In the genomic region with DNA sequence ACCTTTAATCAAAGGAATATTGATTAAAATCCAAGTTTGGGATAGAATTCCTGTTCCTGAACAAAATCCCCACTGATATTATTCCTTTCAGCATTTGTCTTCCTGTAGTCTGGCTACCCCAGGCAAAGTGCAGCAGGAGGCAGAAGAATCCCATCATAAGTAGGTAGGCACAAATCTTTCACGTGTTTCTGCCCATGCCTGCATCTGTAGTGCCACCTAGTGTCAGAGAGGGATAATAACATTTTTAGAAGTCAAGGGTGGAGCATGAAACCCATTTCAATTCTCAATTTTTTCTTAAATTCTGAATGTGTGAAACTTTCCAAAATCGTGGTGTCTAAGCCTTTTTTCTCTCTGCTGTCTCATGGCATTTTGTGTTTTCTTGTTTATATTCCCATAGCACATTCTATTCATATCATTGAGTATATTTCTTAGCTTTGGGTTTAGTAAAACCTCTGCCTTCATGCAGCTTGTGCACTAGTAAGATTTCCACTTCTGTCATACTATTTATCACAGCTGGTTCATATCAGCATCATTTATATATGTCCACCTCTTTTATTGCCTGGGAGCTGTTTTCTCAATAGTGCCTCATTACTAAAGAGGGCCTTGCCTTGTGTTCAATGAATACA, we compare ENCODE assay signal across 9 cellular contexts. TPM values are rescaled to one million over a fixed set of nuclear protein-coding genes. Genes with fewer than 3 reads are reported as not detected.
DNase-seq lines count a peak whose midpoint lies in the region; ATAC-seq and TF ChIP-seq lines count a peak whose summit lies in the region.
"Had no signal": no experiment of that assay in that cellular context is flagged by ENCODE, and none has a peak within 500 bp of the region (broad histone marks: within the 10 kb centered on the region; RNA-seq: fewer than 3 reads in every experiment).

No MANE protein-coding gene starts in this region.

- H3K27ac ChIP-seq in Karpas-422 (ENCODE audit: low read length) (no peak overlapping the region), OCI-LY3 (ENCODE audit: low read length) (no peak overlapping the region), right atrium auricular region (no peak overlapping the region), smooth muscle cell (ENCODE audit: low read depth) (no peak overlapping the region)
- H3K27ac ChIP-seq: BLaER1 had no signal

- H3K4me3 ChIP-seq in Karpas-422 (ENCODE audit: low read length) (no peak overlapping the region), OCI-LY3 (ENCODE audit: low read length) (no peak overlapping the region), right atrium auricular region (no peak overlapping the region), smooth muscle cell (no peak overlapping the region)
- H3K4me3 ChIP-seq: BLaER1 had no signal

- H3K36me3 Mint-ChIP-seq in activated naive CD8-positive, alpha-beta T cell treated with anti-CD3 and anti-CD28 coated beads, Interleukin-2, amount 50 U/mL, for 24 hours (ENCODE audit: low read depth) = no peaks in the 10 kb centered on the region

- no peak overlapping the region for H3K27ac Mint-ChIP-seq in activated naive CD8-positive, alpha-beta T cell treated with anti-CD3 and anti-CD28 coated beads, Interleukin-2, amount 50 U/mL, for 24 hours

- H4K20me1 ChIP-seq in Karpas-422 (ENCODE audit: insufficient read depth, low read depth, low read length) (no peaks in the 10 kb centered on the region), OCI-LY3 (ENCODE audit: insufficient read depth, low read length) (no peaks in the 10 kb centered on the region), smooth muscle cell (ENCODE audit: low read depth) (no peaks in the 10 kb centered on the region)
- H4K20me1 ChIP-seq: BLaER1 had no signal

- TF ChIP-seq CTCF in OCI-LY3 (IDR thresholded peaks at IDR 0.05; ENCODE audit: low read depth, low read length) (peak; percentile 89), right atrium auricular region (IDR thresholded peaks at IDR 0.05) (peak; percentile 58 to 88), smooth muscle cell (IDR thresholded peaks at IDR 0.05; ENCODE audit: borderline replicate concordance, insufficient read depth, poor library complexity, severe bottlenecking) (peak; percentile 81)

- H3K4me1 Mint-ChIP-seq in activated naive CD8-positive, alpha-beta T cell treated with anti-CD3 and anti-CD28 coated beads, Interleukin-2, amount 50 U/mL, for 24 hours = no peaks in the 10 kb centered on the region

- no peak overlapping the region for H3K4me2 ChIP-seq in Karpas-422 (ENCODE audit: low read depth, low read length, poor library complexity, severe bottlenecking)
- no peak overlapping the region for H3K4me2 ChIP-seq in OCI-LY3 (ENCODE audit: low read length)
- H3K4me2 ChIP-seq in smooth muscle cell = no peak overlapping the region
- H3K4me2 ChIP-seq: BLaER1 had no signal

- H3K9me2 ChIP-seq in Karpas-422 (replicated peaks; ENCODE audit: insufficient read depth, low read length) = no peaks in the 10 kb centered on the region

- H3K27me3 Mint-ChIP-seq in activated naive CD8-positive, alpha-beta T cell treated with anti-CD3 and anti-CD28 coated beads, Interleukin-2, amount 50 U/mL, for 24 hours = peaks cover 6% of the 10 kb centered on the region

- H3F3A ChIP-seq in smooth muscle cell (ENCODE audit: low read depth) = no peaks in the 10 kb centered on the region

- peak; percentile 82 for DNase-seq in SIG-M5 treated with dmso at 0.1 percent for 504 hours (lab: John Stamatoyannopoulos, UW; ENCODE audit: unreplicated experiment)
- DNase-seq in SIG-M5 (lab: John Stamatoyannopoulos, UW) = no peak
- peak; percentile 83 for DNase-seq in Karpas-422
- peak; percentile 15 for DNase-seq in activated naive CD8-positive, alpha-beta T cell treated with anti-CD3 and anti-CD28 coated beads, Interleukin-2, amount 50 U/mL, for 24 hours
- DNase-seq in right atrium auricular region (ENCODE audit: low spot score) = no peak
- DNase-seq in smooth muscle cell (lab: John Stamatoyannopoulos, UW; ENCODE audit: unreplicated experiment) = no peak

- no peaks in the 10 kb centered on the region for H3K36me3 ChIP-seq in Karpas-422 (ENCODE audit: insufficient read depth, low read length)
- H3K36me3 ChIP-seq in OCI-LY3 (replicated peaks; ENCODE audit: low read depth, low read length) = no peaks in the 10 kb centered on the region
- H3K36me3 ChIP-seq in right atrium auricular region = no peaks in the 10 kb centered on the region
- H3K36me3 ChIP-seq in smooth muscle cell (ENCODE audit: low read depth) = no peaks in the 10 kb centered on the region
- H3K36me3 ChIP-seq: BLaER1 had no signal

- H3K27me3 ChIP-seq in Karpas-422 (ENCODE audit: low read length) (no peaks in the 10 kb centered on the region), OCI-LY3 (ENCODE audit: low read depth, low read length) (no peaks in the 10 kb centered on the region), right atrium auricular region (no peaks in the 10 kb centered on the region), smooth muscle cell (ENCODE audit: low read depth) (no peaks in the 10 kb centered on the region)
- H3K27me3 ChIP-seq: BLaER1 had no signal

- H3K9ac ChIP-seq in Karpas-422 (ENCODE audit: low read length) = no peak overlapping the region
- no peak overlapping the region for H3K9ac ChIP-seq in OCI-LY3 (ENCODE audit: low read length)
- H3K9ac ChIP-seq in smooth muscle cell (ENCODE audit: low read depth) = no peak overlapping the region
- H3K9ac ChIP-seq: BLaER1 had no signal

- ATAC-seq in GM21723 (IDR thresholded peaks at IDR 0.05; ENCODE audit: unreplicated experiment) = peak; percentile 91
- no peak for ATAC-seq in activated naive CD8-positive, alpha-beta T cell treated with anti-CD3 and anti-CD28 coated beads, Interleukin-2, amount 50 U/mL, for 24 hours

- H2AFZ ChIP-seq in Karpas-422 (ENCODE audit: low read length) = no peak overlapping the region
- no peak overlapping the region for H2AFZ ChIP-seq in OCI-LY3 (ENCODE audit: low read depth, low read length)
- no peak overlapping the region for H2AFZ ChIP-seq in smooth muscle cell (ENCODE audit: low read depth)

- H3K4me1 ChIP-seq in Karpas-422 (ENCODE audit: low read length) (no peaks in the 10 kb centered on the region), OCI-LY3 (ENCODE audit: low read length) (peaks cover 33% of the 10 kb centered on the region), right atrium auricular region (no peaks in the 10 kb centered on the region), smooth muscle cell (ENCODE audit: low read depth) (no peaks in the 10 kb centered on the region)

- H3K79me2 ChIP-seq in Karpas-422 (ENCODE audit: low read length) (no peaks in the 10 kb centered on the region), OCI-LY3 (ENCODE audit: low read length) (no peaks in the 10 kb centered on the region), smooth muscle cell (ENCODE audit: low read depth) (no peaks in the 10 kb centered on the region)

- 4% methylated on average over 2 of the region's 2 CpGs for WGBS in smooth muscle cell (ENCODE audit: low lambda C conversion rate)

- no peaks in the 10 kb centered on the region for H3K9me3 Mint-ChIP-seq in activated naive CD8-positive, alpha-beta T cell treated with anti-CD3 and anti-CD28 coated beads, Interleukin-2, amount 50 U/mL, for 24 hours

- H3K9me3 ChIP-seq in Karpas-422 (ENCODE audit: low read length) (no peaks in the 10 kb centered on the region), OCI-LY3 (ENCODE audit: insufficient read depth, low read length) (no peaks in the 10 kb centered on the region), right atrium auricular region (no peaks in the 10 kb centered on the region), smooth muscle cell (replicated peaks; ENCODE audit: low read depth) (no peaks in the 10 kb centered on the region)
- H3K9me3 ChIP-seq: BLaER1 had no signal

- no peak overlapping the region for H3K4me3 Mint-ChIP-seq in activated naive CD8-positive, alpha-beta T cell treated with anti-CD3 and anti-CD28 coated beads, Interleukin-2, amount 50 U/mL, for 24 hours

RNA-seq across cellular contexts. Expression of a gene that starts 47.8 kb away (rescaled TPM):
- not detected in 2 replicates for total RNA-seq in Karpas-422 (2014; rRNA removed; shearing (Covaris generic); ENCODE audit: low replicate concordance)
- total RNA-seq in right atrium auricular region = 10 to 100 TPM in 1 of 2 donors, 1 to 10 TPM in 1; 9.9 to 12.4 TPM
- 0.04 TPM in 1 of 2 replicates, not detected in the other for total RNA-seq in smooth muscle cell
- polyA plus RNA-seq in smooth muscle cell = not detected in 2 replicates

RNA-seq across cellular contexts. Expression of a gene that starts 53.3 kb away (rescaled TPM):
- 0.11 TPM in 1 of 2 replicates, not detected in the other for total RNA-seq in Karpas-422 (2014; rRNA removed; shearing (Covaris generic); ENCODE audit: low replicate concordance)
- total RNA-seq in right atrium auricular region (1 to 10 TPM in 1 of 2 donors, under 1 TPM in 1; 0.30 to 2.9 TPM), smooth muscle cell (not detected in 2 replicates)
- not detected in 2 replicates for polyA plus RNA-seq in smooth muscle cell

Comparison
In these comparisons a context has a peak if more than half of its experiments do, and no peak if none do; other contexts are left out.
1. DNase-seq: peak in SIG-M5 treated with dmso at 0.1 percent for 504 hours (single experiment), Karpas-422 (single experiment) and activated naive CD8-positive, alpha-beta T cell treated with anti-CD3 and anti-CD28 coated beads, Interleukin-2, amount 50 U/mL, for 24 hours (single experiment); none in SIG-M5 (single experiment), right atrium auricular region (single experiment) and smooth muscle cell (single experiment).
2. RNA of a gene that starts 47.8 kb away (total RNA-seq): 9.9 to 12.4 TPM in right atrium auricular region; 0.04 TPM in smooth muscle cell and not detected in Karpas-422; every median in the first group is over 10 times any median in the second.
3. Peak in every context shown above with its lines, with median percentiles within 50 percentile points of each other: CTCF ChIP-seq.